9 cellular contexts compared by ENCODE assay signal in the genomic region with DNA sequence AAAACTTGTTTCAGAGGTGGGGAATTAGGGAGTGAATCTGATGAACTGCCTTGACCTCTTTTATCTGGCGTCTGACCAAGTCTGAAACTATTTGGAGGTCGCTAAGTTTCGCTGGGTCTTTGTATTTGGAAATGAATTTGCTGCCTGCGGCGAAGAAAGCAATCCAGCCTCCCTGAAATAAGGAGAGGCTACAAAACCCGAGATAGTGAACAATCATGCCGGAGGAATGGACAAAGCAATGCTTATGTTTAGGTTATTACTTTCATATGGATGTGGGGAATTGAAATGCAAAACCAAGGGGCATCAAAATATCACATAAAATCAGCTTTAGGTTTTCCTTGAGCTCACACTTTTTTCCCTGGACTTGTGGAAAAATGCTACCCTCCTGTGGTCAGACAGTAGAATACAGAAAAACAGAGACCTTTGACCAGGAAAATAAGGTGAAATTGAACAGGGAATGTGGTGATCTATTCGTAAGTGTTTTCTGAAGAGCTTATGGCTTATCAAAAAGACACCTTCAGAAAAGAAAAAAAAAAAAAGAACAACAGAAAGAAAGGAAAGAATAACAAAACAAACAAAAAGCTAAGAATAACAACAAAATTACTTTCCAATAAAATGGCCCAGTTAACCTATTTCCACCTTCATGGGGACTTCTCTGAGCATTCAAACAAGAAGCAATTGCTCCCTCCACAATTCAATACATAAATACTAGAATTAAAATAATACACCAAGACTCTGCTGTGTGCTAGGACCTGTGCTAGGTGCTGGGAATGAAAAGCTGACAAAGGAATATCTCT.
DNase-seq lines count a peak whose midpoint lies in the region; ATAC-seq and TF ChIP-seq lines count a peak whose summit lies in the region.
"Had no signal": no experiment of that assay in that cellular context is flagged by ENCODE, and none has a peak within 500 bp of the region (broad histone marks: within the 10 kb centered on the region; RNA-seq: fewer than 3 reads in every experiment).

No MANE protein-coding gene starts in this region.

- peaks cover 7% of the 10 kb centered on the region for H3K9me3 Mint-ChIP-seq in activated naive CD4-positive, alpha-beta T cell treated with anti-CD3 and anti-CD28 coated beads, Interleukin-2, amount 10 ng/mL, durations not matched to agents 7 days and 5 days

- H3K4me3 Mint-ChIP-seq in activated naive CD4-positive, alpha-beta T cell treated with anti-CD3 and anti-CD28 coated beads, Interleukin-2, amount 10 ng/mL, durations not matched to agents 7 days and 5 days: no peak overlapping the region

- DNase-seq in DMS79 treated with DMSO at 0.1 percent for 48 hours (lab: John Stamatoyannopoulos, UW) (peak; percentile 23), DMS79 (lab: John Stamatoyannopoulos, UW) (no peak), NCI-H1930 (lab: John Stamatoyannopoulos, UW) (peak; percentile 23 to 38), adrenal gland (peak in 2 of 7 donors; percentile 7 to 13), kidney epithelial cell (ENCODE audit: low read depth) (no peak)
- DNase-seq in activated naive CD4-positive, alpha-beta T cell treated with anti-CD3 and anti-CD28 coated beads, Interleukin-2, amount 10 ng/mL, durations not matched to agents 7 days and 5 days: no peak

- H3K36me3 ChIP-seq in adrenal gland (replicated peaks in 1 of 2): no peaks in the 10 kb centered on the region
- H3K36me3 ChIP-seq in kidney epithelial cell (ENCODE audit: control insufficient read depth, insufficient read depth, low read length): no peaks in the 10 kb centered on the region
- H3K36me3 ChIP-seq: BLaER1 had no signal

- WGBS in adrenal gland, 4 donors: 9 to 28% (median 21%) methylated on average over 8 of the region's 8 CpGs

- CTCF ChIA-PET in activated naive CD4-positive, alpha-beta T cell treated with anti-CD3 and anti-CD28 coated beads, Interleukin-2, amount 10 ng/mL, durations not matched to agents 7 days and 5 days (lab: Charles Lee): interaction anchor here (1.2 kb wide), 1 partner anchor 61 kb away, joined by 3 read pairs; no protein-coding TSS in a partner anchor

- ATAC-seq in HG03571 (IDR thresholded peaks at IDR 0.05; ENCODE audit: unreplicated experiment): no peak
- ATAC-seq in GM18498 (IDR thresholded peaks at IDR 0.05; ENCODE audit: unreplicated experiment): no peak

- TF ChIP-seq POLR2A in adrenal gland (IDR thresholded peaks at IDR 0.05): no peak

- no peak overlapping the region for H3K27ac Mint-ChIP-seq in activated naive CD4-positive, alpha-beta T cell treated with anti-CD3 and anti-CD28 coated beads, Interleukin-2, amount 10 ng/mL, durations not matched to agents 7 days and 5 days

- no peaks in the 10 kb centered on the region for H3K4me1 Mint-ChIP-seq in activated naive CD4-positive, alpha-beta T cell treated with anti-CD3 and anti-CD28 coated beads, Interleukin-2, amount 10 ng/mL, durations not matched to agents 7 days and 5 days

- no peaks in the 10 kb centered on the region for H3K4me1 ChIP-seq in adrenal gland (replicated peaks in 1 of 2)
- H3K4me1 ChIP-seq: BLaER1 had no signal

- H3K9me3 ChIP-seq in adrenal gland (replicated peaks in 1 of 3): no peaks in the 10 kb centered on the region

- TF ChIP-seq CTCF in adrenal gland (IDR thresholded peaks at IDR 0.05) (peak; percentile 43 to 82 (median 70)), kidney epithelial cell (IDR thresholded peaks at IDR 0.05; ENCODE audit: insufficient read depth, low read length, poor library complexity, severe bottlenecking) (peak; percentile 62)

- intact Hi-C loops in adrenal gland (cut with DNase I): loop anchor here (5.0 to 10.0 kb wide), 3 partner anchors 116 to 354 kb away; no protein-coding TSS in a partner anchor

- no peaks in the 10 kb centered on the region for H3K27me3 ChIP-seq in adrenal gland
- no peaks in the 10 kb centered on the region for H3K27me3 ChIP-seq in kidney epithelial cell (ENCODE audit: control insufficient read depth, insufficient read depth, low read length)
- H3K27me3 ChIP-seq: BLaER1 had no signal

- H3K4me3 ChIP-seq in adrenal gland (peak overlapping the region in 2 of 4 donors; percentile 12 to 32), kidney epithelial cell (ENCODE audit: low read depth, low read length) (no peak overlapping the region)
- H3K4me3 ChIP-seq: BLaER1 had no signal

- H3K36me3 Mint-ChIP-seq in activated naive CD4-positive, alpha-beta T cell treated with anti-CD3 and anti-CD28 coated beads, Interleukin-2, amount 10 ng/mL, durations not matched to agents 7 days and 5 days: no peaks in the 10 kb centered on the region

- H3K27ac ChIP-seq in adrenal gland: peak overlapping the region in 1 of 5 donors; percentile 45
- H3K27ac ChIP-seq: BLaER1 had no signal

- H3K27me3 Mint-ChIP-seq in activated naive CD4-positive, alpha-beta T cell treated with anti-CD3 and anti-CD28 coated beads, Interleukin-2, amount 10 ng/mL, durations not matched to agents 7 days and 5 days: no peaks in the 10 kb centered on the region

Comparison
In these comparisons a context has a peak if more than half of its experiments do, and no peak if none do; other contexts are left out.
1. DNase-seq: peak in DMS79 treated with DMSO at 0.1 percent for 48 hours (single experiment) and NCI-H1930 (2 of 2); none in DMS79 (single experiment), kidney epithelial cell (single experiment) and activated naive CD4-positive, alpha-beta T cell treated with anti-CD3 and anti-CD28 coated beads, Interleukin-2, amount 10 ng/mL, durations not matched to agents 7 days and 5 days (single experiment).